In genomic region chr12:2117541-2117940, GRCh38 we compare ENCODE assay signal across 16 cellular contexts.
"Had no signal": no experiment of that assay in that cellular context is flagged by ENCODE, and none has a peak within 500 bp of the region (broad histone marks: within the 10 kb centered on the region; RNA-seq: fewer than 3 reads in every experiment).

No MANE protein-coding gene starts in this region.

- ATAC-seq: activated T-cell treated with anti-CD3 and anti-CD28 coated beads, Interleukin-2, amount 50 U/mL, for 72 hours; psoas muscle had no signal

- H3K27me3 ChIP-seq: adrenal gland, neural progenitor cell had no signal

- H3K9me3 ChIP-seq: adrenal gland, psoas muscle had no signal

- H3K9me3 Mint-ChIP-seq: activated T-cell treated with anti-CD3 and anti-CD28 coated beads, Interleukin-2, amount 50 U/mL, for 72 hours; neural progenitor cell; stimulated activated naive CD8-positive, alpha-beta T cell treated with anti-CD3 and anti-CD28 coated beads, Interleukin-15, Interleukin-2, amounts not matched to agents 100 ng/mL and 50 ng/mL, for 24 hours had no signal

- H3K4me3 Mint-ChIP-seq: activated T-cell treated with anti-CD3 and anti-CD28 coated beads, Interleukin-2, amount 50 U/mL, for 72 hours; neural progenitor cell; stimulated activated naive CD8-positive, alpha-beta T cell treated with anti-CD3 and anti-CD28 coated beads, Interleukin-15, Interleukin-2, amounts not matched to agents 100 ng/mL and 50 ng/mL, for 24 hours had no signal

- DNase-seq: activated CD4-positive, alpha-beta T cell treated with anti-CD3 and anti-CD28 coated beads, Interleukin-2, amount 50 U/mL, for 4 hours; activated effector memory CD4-positive, alpha-beta T cell treated with anti-CD3 and anti-CD28 coated beads, Interleukin-2, amount 50 U/mL, for 16 hours; activated naive CD4-positive, alpha-beta T cell treated with anti-CD3 and anti-CD28 coated beads, Interleukin-2, amount 50 U/mL, for 16 hours; activated T-cell treated with anti-CD3 and anti-CD28 coated beads, Interleukin-2, amount 50 U/mL, for 72 hours; adrenal gland; dermis blood vessel endothelial cell; effector memory CD4-positive, alpha-beta T cell; hypothalamus; islet precursor cell; psoas muscle; stimulated activated CD4-positive, alpha-beta T cell treated with anti-CD3 and anti-CD28 coated beads, Interleukin-1b, Interleukin-23, amount 100 ng/mL, for 48 hours had no signal

- H3K36me3 ChIP-seq: adrenal gland, neural progenitor cell had no signal

- H3K27ac ChIP-seq: adrenal gland, neural progenitor cell, psoas muscle, SK-N-MC had no signal

- H3K27me3 Mint-ChIP-seq: stimulated activated naive CD8-positive, alpha-beta T cell treated with anti-CD3 and anti-CD28 coated beads, Interleukin-15, Interleukin-2, amounts not matched to agents 100 ng/mL and 50 ng/mL, for 24 hours had no signal

- FAIRE-seq: bronchial epithelial cell, TTC549 had no signal

- H3K4me3 ChIP-seq: adrenal gland, neural progenitor cell, psoas muscle, SK-N-MC had no signal

- H3K27ac Mint-ChIP-seq: activated T-cell treated with anti-CD3 and anti-CD28 coated beads, Interleukin-2, amount 50 U/mL, for 72 hours; neural progenitor cell; stimulated activated naive CD8-positive, alpha-beta T cell treated with anti-CD3 and anti-CD28 coated beads, Interleukin-15, Interleukin-2, amounts not matched to agents 100 ng/mL and 50 ng/mL, for 24 hours had no signal

- H3K4me1 ChIP-seq: adrenal gland, neural progenitor cell, psoas muscle had no signal

- H3K36me3 Mint-ChIP-seq: neural progenitor cell had no signal
